ENCODE assay signal across 1 cellular context in the genomic region with DNA sequence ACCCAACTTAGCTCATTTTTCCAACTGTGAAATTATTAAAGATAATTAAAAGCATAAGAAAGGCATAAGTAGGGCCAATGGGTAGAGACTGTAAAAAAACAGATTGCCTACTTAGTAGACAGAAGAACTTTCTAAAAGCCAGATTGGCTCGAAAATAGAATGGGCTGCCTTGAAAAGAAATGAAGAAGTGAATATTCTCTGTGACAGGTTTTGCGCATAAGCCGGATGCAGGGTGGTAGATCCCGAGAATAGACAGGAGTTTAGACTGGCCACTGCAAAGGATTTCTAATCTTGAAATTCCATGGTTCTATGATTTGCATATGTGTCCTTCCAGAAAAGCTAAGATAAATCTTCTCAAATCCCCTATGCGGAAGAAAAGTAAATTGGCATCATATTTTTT.
TF ChIP-seq lines count a peak whose summit lies in the region.

No MANE protein-coding gene starts in this region.

TF ChIP-seq in H1, 55 proteins besides CTCF, POLR2A, EP300 and RAD21 (continued from another document):
- TF ChIP-seq, protein P1, sequence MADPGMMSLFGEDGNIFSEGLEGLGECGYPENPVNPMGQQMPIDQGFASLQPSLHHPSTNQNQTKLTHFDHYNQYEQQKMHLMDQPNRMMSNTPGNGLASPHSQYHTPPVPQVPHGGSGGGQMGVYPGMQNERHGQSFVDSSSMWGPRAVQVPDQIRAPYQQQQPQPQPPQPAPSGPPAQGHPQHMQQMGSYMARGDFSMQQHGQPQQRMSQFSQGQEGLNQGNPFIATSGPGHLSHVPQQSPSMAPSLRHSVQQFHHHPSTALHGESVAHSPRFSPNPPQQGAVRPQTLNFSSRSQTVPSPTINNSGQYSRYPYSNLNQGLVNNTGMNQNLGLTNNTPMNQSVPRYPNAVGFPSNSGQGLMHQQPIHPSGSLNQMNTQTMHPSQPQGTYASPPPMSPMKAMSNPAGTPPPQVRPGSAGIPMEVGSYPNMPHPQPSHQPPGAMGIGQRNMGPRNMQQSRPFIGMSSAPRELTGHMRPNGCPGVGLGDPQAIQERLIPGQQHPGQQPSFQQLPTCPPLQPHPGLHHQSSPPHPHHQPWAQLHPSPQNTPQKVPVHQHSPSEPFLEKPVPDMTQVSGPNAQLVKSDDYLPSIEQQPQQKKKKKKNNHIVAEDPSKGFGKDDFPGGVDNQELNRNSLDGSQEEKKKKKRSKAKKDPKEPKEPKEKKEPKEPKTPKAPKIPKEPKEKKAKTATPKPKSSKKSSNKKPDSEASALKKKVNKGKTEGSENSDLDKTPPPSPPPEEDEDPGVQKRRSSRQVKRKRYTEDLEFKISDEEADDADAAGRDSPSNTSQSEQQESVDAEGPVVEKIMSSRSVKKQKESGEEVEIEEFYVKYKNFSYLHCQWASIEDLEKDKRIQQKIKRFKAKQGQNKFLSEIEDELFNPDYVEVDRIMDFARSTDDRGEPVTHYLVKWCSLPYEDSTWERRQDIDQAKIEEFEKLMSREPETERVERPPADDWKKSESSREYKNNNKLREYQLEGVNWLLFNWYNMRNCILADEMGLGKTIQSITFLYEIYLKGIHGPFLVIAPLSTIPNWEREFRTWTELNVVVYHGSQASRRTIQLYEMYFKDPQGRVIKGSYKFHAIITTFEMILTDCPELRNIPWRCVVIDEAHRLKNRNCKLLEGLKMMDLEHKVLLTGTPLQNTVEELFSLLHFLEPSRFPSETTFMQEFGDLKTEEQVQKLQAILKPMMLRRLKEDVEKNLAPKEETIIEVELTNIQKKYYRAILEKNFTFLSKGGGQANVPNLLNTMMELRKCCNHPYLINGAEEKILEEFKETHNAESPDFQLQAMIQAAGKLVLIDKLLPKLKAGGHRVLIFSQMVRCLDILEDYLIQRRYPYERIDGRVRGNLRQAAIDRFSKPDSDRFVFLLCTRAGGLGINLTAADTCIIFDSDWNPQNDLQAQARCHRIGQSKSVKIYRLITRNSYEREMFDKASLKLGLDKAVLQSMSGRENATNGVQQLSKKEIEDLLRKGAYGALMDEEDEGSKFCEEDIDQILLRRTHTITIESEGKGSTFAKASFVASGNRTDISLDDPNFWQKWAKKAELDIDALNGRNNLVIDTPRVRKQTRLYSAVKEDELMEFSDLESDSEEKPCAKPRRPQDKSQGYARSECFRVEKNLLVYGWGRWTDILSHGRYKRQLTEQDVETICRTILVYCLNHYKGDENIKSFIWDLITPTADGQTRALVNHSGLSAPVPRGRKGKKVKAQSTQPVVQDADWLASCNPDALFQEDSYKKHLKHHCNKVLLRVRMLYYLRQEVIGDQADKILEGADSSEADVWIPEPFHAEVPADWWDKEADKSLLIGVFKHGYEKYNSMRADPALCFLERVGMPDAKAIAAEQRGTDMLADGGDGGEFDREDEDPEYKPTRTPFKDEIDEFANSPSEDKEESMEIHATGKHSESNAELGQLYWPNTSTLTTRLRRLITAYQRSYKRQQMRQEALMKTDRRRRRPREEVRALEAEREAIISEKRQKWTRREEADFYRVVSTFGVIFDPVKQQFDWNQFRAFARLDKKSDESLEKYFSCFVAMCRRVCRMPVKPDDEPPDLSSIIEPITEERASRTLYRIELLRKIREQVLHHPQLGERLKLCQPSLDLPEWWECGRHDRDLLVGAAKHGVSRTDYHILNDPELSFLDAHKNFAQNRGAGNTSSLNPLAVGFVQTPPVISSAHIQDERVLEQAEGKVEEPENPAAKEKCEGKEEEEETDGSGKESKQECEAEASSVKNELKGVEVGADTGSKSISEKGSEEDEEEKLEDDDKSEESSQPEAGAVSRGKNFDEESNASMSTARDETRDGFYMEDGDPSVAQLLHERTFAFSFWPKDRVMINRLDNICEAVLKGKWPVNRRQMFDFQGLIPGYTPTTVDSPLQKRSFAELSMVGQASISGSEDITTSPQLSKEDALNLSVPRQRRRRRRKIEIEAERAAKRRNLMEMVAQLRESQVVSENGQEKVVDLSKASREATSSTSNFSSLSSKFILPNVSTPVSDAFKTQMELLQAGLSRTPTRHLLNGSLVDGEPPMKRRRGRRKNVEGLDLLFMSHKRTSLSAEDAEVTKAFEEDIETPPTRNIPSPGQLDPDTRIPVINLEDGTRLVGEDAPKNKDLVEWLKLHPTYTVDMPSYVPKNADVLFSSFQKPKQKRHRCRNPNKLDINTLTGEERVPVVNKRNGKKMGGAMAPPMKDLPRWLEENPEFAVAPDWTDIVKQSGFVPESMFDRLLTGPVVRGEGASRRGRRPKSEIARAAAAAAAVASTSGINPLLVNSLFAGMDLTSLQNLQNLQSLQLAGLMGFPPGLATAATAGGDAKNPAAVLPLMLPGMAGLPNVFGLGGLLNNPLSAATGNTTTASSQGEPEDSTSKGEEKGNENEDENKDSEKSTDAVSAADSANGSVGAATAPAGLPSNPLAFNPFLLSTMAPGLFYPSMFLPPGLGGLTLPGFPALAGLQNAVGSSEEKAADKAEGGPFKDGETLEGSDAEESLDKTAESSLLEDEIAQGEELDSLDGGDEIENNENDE (IDR thresholded peaks at IDR 0.05; ENCODE audit: insufficient replicate concordance, low read length), result no peak
- TF ChIP-seq, protein P2, sequence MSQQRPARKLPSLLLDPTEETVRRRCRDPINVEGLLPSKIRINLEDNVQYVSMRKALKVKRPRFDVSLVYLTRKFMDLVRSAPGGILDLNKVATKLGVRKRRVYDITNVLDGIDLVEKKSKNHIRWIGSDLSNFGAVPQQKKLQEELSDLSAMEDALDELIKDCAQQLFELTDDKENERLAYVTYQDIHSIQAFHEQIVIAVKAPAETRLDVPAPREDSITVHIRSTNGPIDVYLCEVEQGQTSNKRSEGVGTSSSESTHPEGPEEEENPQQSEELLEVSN (IDR thresholded peaks at IDR 0.05), result no peak
- TF ChIP-seq KDM5A (IDR thresholded peaks at IDR 0.05; ENCODE audit: low read length) (no peak), BRCA1 (IDR thresholded peaks at IDR 0.05; ENCODE audit: low read depth, low read length) (no peak), TBP (IDR thresholded peaks at IDR 0.05; ENCODE audit: low read depth, low read length) (no peak), RFX5 (IDR thresholded peaks at IDR 0.05; ENCODE audit: borderline replicate concordance, low read depth, low read length) (no peak), BCL11A (IDR thresholded peaks at IDR 0.05; ENCODE audit: low read depth in 2 of 2, low read length in 2 of 2) (no peak), CREB1 (IDR thresholded peaks at IDR 0.05) (no peak), JUN (IDR thresholded peaks at IDR 0.05; ENCODE audit: low read depth, low read length) (no peak), RNF2 (IDR thresholded peaks at IDR 0.05; ENCODE audit: borderline replicate concordance, low read depth, low read length, missing control alignments, poor library complexity, severe bottlenecking) (no peak)
- TF ChIP-seq, protein P3, sequence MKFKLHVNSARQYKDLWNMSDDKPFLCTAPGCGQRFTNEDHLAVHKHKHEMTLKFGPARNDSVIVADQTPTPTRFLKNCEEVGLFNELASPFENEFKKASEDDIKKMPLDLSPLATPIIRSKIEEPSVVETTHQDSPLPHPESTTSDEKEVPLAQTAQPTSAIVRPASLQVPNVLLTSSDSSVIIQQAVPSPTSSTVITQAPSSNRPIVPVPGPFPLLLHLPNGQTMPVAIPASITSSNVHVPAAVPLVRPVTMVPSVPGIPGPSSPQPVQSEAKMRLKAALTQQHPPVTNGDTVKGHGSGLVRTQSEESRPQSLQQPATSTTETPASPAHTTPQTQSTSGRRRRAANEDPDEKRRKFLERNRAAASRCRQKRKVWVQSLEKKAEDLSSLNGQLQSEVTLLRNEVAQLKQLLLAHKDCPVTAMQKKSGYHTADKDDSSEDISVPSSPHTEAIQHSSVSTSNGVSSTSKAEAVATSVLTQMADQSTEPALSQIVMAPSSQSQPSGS (IDR thresholded peaks at IDR 0.05; ENCODE audit: low read length), result no peak
